Comparison of ENCODE assay signal across 22 cellular contexts in genomic region chr17:39204245-39204644, GRCh38. TPM values are rescaled to one million over a fixed set of nuclear protein-coding genes. Genes with fewer than 3 reads are reported as not detected.
DNase-seq lines count a peak whose midpoint lies in the region; ATAC-seq and TF ChIP-seq lines count a peak whose summit lies in the region.
"Had no signal": no experiment of that assay in that cellular context is flagged by ENCODE, and none has a peak within 500 bp of the region (broad histone marks: within the 10 kb centered on the region; RNA-seq: fewer than 3 reads in every experiment).

No MANE protein-coding gene starts in this region.

- DNase-seq in cardiac muscle cell (ENCODE audit: low read depth in 1 of 2, low spot score in 1 of 2) (no peak), left cardiac atrium (no peak), OCI-M2 (lab: John Stamatoyannopoulos, UW; ENCODE audit: unreplicated experiment) (no peak)
- no peak for DNase-seq in activated T-helper 1 cell treated with anti-CD3 and anti-CD28 coated beads, Interleukin-12 subunit alpha, Interleukin-12 subunit beta, Interleukin-2, Interleukin-4 antibody, amounts not matched to agents 30 ng/mL and 10 ng/mL and 1 ng/mL, durations not matched to agents 14 hours and 24 hours and 36 hours (ENCODE audit: low spot score)
- DNase-seq: ACHN; activated gamma-delta T cell treated with Interleukin-2 at 50 U/mL for 16 hours; CD4-positive, alpha-beta memory T cell; endodermal cell; GOT3; heart right ventricle; immature natural killer cell; NCI-H1436; NCI-H69; ovary; sigmoid colon; SJCRH30; stomach; upper lobe of right lung had no signal

- peak overlapping the region; percentile 56 for H3K27ac Mint-ChIP-seq in activated T-helper 1 cell treated with anti-CD3 and anti-CD28 coated beads, Interleukin-12 subunit alpha, Interleukin-12 subunit beta, Interleukin-2, Interleukin-4 antibody, amounts not matched to agents 30 ng/mL and 10 ng/mL and 1 ng/mL, durations not matched to agents 14 hours and 24 hours and 36 hours
- peak overlapping the region; percentile 16 for H3K27ac Mint-ChIP-seq in stimulated activated memory B cell treated with anti-CD40 and anti-IgM and Interleukin-4, amounts not matched to agents 10 μg/mL and 1 μg/mL and 100 μg/mL, for 72 hours

- H3K27me3 ChIP-seq in cardiac muscle cell, result no peaks in the 10 kb centered on the region
- H3K27me3 ChIP-seq: ascending aorta, heart right ventricle, ovary, sigmoid colon, SJCRH30, upper lobe of right lung had no signal

- H3K9me3 ChIP-seq in cardiac muscle cell (ENCODE audit: low read depth), result no peaks in the 10 kb centered on the region
- H3K9me3 ChIP-seq: ascending aorta, heart right ventricle, ovary, sigmoid colon, SJCRH30, stomach, upper lobe of right lung had no signal

- intact Hi-C loops in left cardiac atrium (cut with DNase I), result no loop called here
- intact Hi-C loops in activated T-helper 1 cell treated with anti-CD3 and anti-CD28 coated beads, Interleukin-12 subunit alpha, Interleukin-12 subunit beta, Interleukin-2, Interleukin-4 antibody, amounts not matched to agents 30 ng/mL and 10 ng/mL and 1 ng/mL, durations not matched to agents 14 hours and 24 hours and 36 hours (cut with micrococcal nuclease), result loop anchor here (10.0 kb wide), 1 partner anchor 421 kb away; the partner anchor contains the start of gene PPP1R1B

- H3K4me3 Mint-ChIP-seq in activated T-helper 1 cell treated with anti-CD3 and anti-CD28 coated beads, Interleukin-12 subunit alpha, Interleukin-12 subunit beta, Interleukin-2, Interleukin-4 antibody, amounts not matched to agents 30 ng/mL and 10 ng/mL and 1 ng/mL, durations not matched to agents 14 hours and 24 hours and 36 hours, result no peak overlapping the region
- H3K4me3 Mint-ChIP-seq in stimulated activated memory B cell treated with anti-CD40 and anti-IgM and Interleukin-4, amounts not matched to agents 10 μg/mL and 1 μg/mL and 100 μg/mL, for 72 hours, result no peak overlapping the region
- H3K4me3 Mint-ChIP-seq: endodermal cell had no signal

- H3K27me3 Mint-ChIP-seq in activated T-helper 1 cell treated with anti-CD3 and anti-CD28 coated beads, Interleukin-12 subunit alpha, Interleukin-12 subunit beta, Interleukin-2, Interleukin-4 antibody, amounts not matched to agents 30 ng/mL and 10 ng/mL and 1 ng/mL, durations not matched to agents 14 hours and 24 hours and 36 hours (ENCODE audit: insufficient read depth), result peaks cover 3% of the 10 kb centered on the region
- H3K27me3 Mint-ChIP-seq in stimulated activated memory B cell treated with anti-CD40 and anti-IgM and Interleukin-4, amounts not matched to agents 10 μg/mL and 1 μg/mL and 100 μg/mL, for 72 hours, result no peaks in the 10 kb centered on the region
- H3K27me3 Mint-ChIP-seq: CD4-positive, alpha-beta memory T cell had no signal

- ATAC-seq in left cardiac atrium (no peak), GM21825 (IDR thresholded peaks at IDR 0.05; ENCODE audit: unreplicated experiment) (no peak)
- no peak for ATAC-seq in stimulated activated memory B cell treated with anti-CD40 and anti-IgM and Interleukin-4, amounts not matched to agents 10 μg/mL and 1 μg/mL and 100 μg/mL, for 72 hours
- ATAC-seq: heart right ventricle, upper lobe of right lung had no signal

- no peak overlapping the region for H3K4me3 ChIP-seq in cardiac muscle cell
- H3K4me3 ChIP-seq: ascending aorta, heart right ventricle, ovary, sigmoid colon, SJCRH30, stomach, upper lobe of right lung had no signal

- H3K36me3 Mint-ChIP-seq in activated T-helper 1 cell treated with anti-CD3 and anti-CD28 coated beads, Interleukin-12 subunit alpha, Interleukin-12 subunit beta, Interleukin-2, Interleukin-4 antibody, amounts not matched to agents 30 ng/mL and 10 ng/mL and 1 ng/mL, durations not matched to agents 14 hours and 24 hours and 36 hours (ENCODE audit: low read depth), result peaks cover 45% of the 10 kb centered on the region
- peaks cover 48% of the 10 kb centered on the region for H3K36me3 Mint-ChIP-seq in stimulated activated memory B cell treated with anti-CD40 and anti-IgM and Interleukin-4, amounts not matched to agents 10 μg/mL and 1 μg/mL and 100 μg/mL, for 72 hours

- peaks cover 37% of the 10 kb centered on the region for H3K4me1 Mint-ChIP-seq in activated T-helper 1 cell treated with anti-CD3 and anti-CD28 coated beads, Interleukin-12 subunit alpha, Interleukin-12 subunit beta, Interleukin-2, Interleukin-4 antibody, amounts not matched to agents 30 ng/mL and 10 ng/mL and 1 ng/mL, durations not matched to agents 14 hours and 24 hours and 36 hours (ENCODE audit: low read depth)
- H3K4me1 Mint-ChIP-seq in stimulated activated memory B cell treated with anti-CD40 and anti-IgM and Interleukin-4, amounts not matched to agents 10 μg/mL and 1 μg/mL and 100 μg/mL, for 72 hours, result peaks cover 78% of the 10 kb centered on the region

- H3K4me1 ChIP-seq in cardiac muscle cell (ENCODE audit: low read depth), result peaks cover 10% of the 10 kb centered on the region

- H3K9me3 Mint-ChIP-seq in activated T-helper 1 cell treated with anti-CD3 and anti-CD28 coated beads, Interleukin-12 subunit alpha, Interleukin-12 subunit beta, Interleukin-2, Interleukin-4 antibody, amounts not matched to agents 30 ng/mL and 10 ng/mL and 1 ng/mL, durations not matched to agents 14 hours and 24 hours and 36 hours, result no peaks in the 10 kb centered on the region
- no peaks in the 10 kb centered on the region for H3K9me3 Mint-ChIP-seq in stimulated activated memory B cell treated with anti-CD40 and anti-IgM and Interleukin-4, amounts not matched to agents 10 μg/mL and 1 μg/mL and 100 μg/mL, for 72 hours
- H3K9me3 Mint-ChIP-seq: endodermal cell, immature natural killer cell had no signal

- H3K36me3 ChIP-seq in cardiac muscle cell, result peaks cover 36% of the 10 kb centered on the region
- H3K36me3 ChIP-seq: ovary had no signal

- peak overlapping the region; percentile 30 for H3K27ac ChIP-seq in cardiac muscle cell
- H3K27ac ChIP-seq: ascending aorta, heart right ventricle, ovary, sigmoid colon, SJCRH30, stomach, upper lobe of right lung had no signal

- no peak for TF ChIP-seq CTCF in cardiac muscle cell (IDR thresholded peaks at IDR 0.05; ENCODE audit: low read depth, low read length)

RNA-seq across cellular contexts. Expression of gene RPL19, which starts 4.2 kb away (rescaled TPM):
- 2,476 and 3,028 TPM in 2 replicates for total RNA-seq in cardiac muscle cell
- 761 and 822 TPM in 2 replicates for polyA plus RNA-seq in cardiac muscle cell
- total RNA-seq in left cardiac atrium, result 1,000 to 10,000 TPM; 1,055 to 1,074 TPM
- 2,114 and 2,133 TPM in 2 replicates for total RNA-seq in activated T-helper 1 cell treated with anti-CD3 and anti-CD28 coated beads, Interleukin-12 subunit alpha, Interleukin-12 subunit beta, Interleukin-2, Interleukin-4 antibody, amounts not matched to agents 30 ng/mL and 10 ng/mL and 1 ng/mL, durations not matched to agents 14 hours and 24 hours and 36 hours

RNA-seq across cellular contexts. Expression of gene CACNB1, which starts 6.8 kb away (rescaled TPM):
- total RNA-seq in cardiac muscle cell (17.3 and 27.6 TPM in 2 replicates), left cardiac atrium (1 to 10 TPM; 5.4 to 5.8 TPM)
- polyA plus RNA-seq in cardiac muscle cell, result 41.6 and 57.1 TPM in 2 replicates
- 21.8 and 22.3 TPM in 2 replicates for total RNA-seq in activated T-helper 1 cell treated with anti-CD3 and anti-CD28 coated beads, Interleukin-12 subunit alpha, Interleukin-12 subunit beta, Interleukin-2, Interleukin-4 antibody, amounts not matched to agents 30 ng/mL and 10 ng/mL and 1 ng/mL, durations not matched to agents 14 hours and 24 hours and 36 hours

RNA-seq across cellular contexts. Expression of gene STAC2, which starts 21.5 kb away (rescaled TPM):
- 0.21 and 0.56 TPM in 2 replicates for total RNA-seq in cardiac muscle cell
- polyA plus RNA-seq in cardiac muscle cell, result 0.17 and 0.42 TPM in 2 replicates
- total RNA-seq in left cardiac atrium, result 1 to 10 TPM; 1.4 to 5.9 TPM
- total RNA-seq in activated T-helper 1 cell treated with anti-CD3 and anti-CD28 coated beads, Interleukin-12 subunit alpha, Interleukin-12 subunit beta, Interleukin-2, Interleukin-4 antibody, amounts not matched to agents 30 ng/mL and 10 ng/mL and 1 ng/mL, durations not matched to agents 14 hours and 24 hours and 36 hours, result 0.08 TPM in 1 of 2 replicates, not detected in the other
- total RNA-seq: CD4-positive, alpha-beta memory T cell; liver; SJCRH30 had no signal
- polyA plus RNA-seq: CD4-positive, alpha-beta memory T cell; immature natural killer cell; liver had no signal

RNA-seq across cellular contexts. Expression of gene ARL5C, which starts 38.3 kb away (rescaled TPM):
- total RNA-seq in cardiac muscle cell (0.12 TPM in 1 of 2 replicates, not detected in the other), left cardiac atrium (not detected)
- polyA plus RNA-seq in cardiac muscle cell, result not detected in 2 replicates
- not detected in 2 replicates for total RNA-seq in activated T-helper 1 cell treated with anti-CD3 and anti-CD28 coated beads, Interleukin-12 subunit alpha, Interleukin-12 subunit beta, Interleukin-2, Interleukin-4 antibody, amounts not matched to agents 30 ng/mL and 10 ng/mL and 1 ng/mL, durations not matched to agents 14 hours and 24 hours and 36 hours
- total RNA-seq: ascending aorta; CD4-positive, alpha-beta memory T cell; endodermal cell; heart right ventricle; liver; ovary; SJCRH30; stomach; upper lobe of right lung had no signal
- polyA plus RNA-seq: CD4-positive, alpha-beta memory T cell; heart right ventricle; immature natural killer cell; liver; ovary; sigmoid colon; stomach had no signal

RNA-seq across cellular contexts. Expression of gene PLXDC1, which starts 52.8 kb away (rescaled TPM):
- total RNA-seq in cardiac muscle cell (8.4 and 25.0 TPM in 2 replicates), left cardiac atrium (10 to 100 TPM in 1 of 2 donors, 1 to 10 TPM in 1; 7.6 to 18.0 TPM)
- 6.3 and 6.6 TPM in 2 replicates for polyA plus RNA-seq in cardiac muscle cell
- 0.60 TPM in 1 of 2 replicates, not detected in the other for total RNA-seq in activated T-helper 1 cell treated with anti-CD3 and anti-CD28 coated beads, Interleukin-12 subunit alpha, Interleukin-12 subunit beta, Interleukin-2, Interleukin-4 antibody, amounts not matched to agents 30 ng/mL and 10 ng/mL and 1 ng/mL, durations not matched to agents 14 hours and 24 hours and 36 hours
